9 cellular contexts compared by ENCODE assay signal in the genomic region with DNA sequence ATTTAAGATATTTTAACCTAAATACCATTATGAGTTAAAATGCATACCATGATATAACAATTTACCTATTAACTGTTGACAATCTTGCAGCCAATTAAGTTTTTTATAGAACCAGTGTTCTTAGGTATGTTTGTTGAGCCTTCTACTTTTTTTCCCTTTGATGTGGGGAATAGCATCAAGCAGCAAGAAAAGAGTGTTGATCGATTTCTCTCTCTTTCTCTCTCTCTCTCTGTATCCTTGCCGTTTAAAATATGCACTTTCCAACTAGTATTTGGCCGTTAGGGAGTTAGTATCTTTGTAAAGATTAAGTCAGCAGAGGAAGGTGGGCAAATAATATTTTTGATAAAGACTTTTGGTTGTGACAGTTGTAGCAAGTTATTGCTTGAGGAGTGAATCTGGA. TPM values are rescaled to one million over a fixed set of nuclear protein-coding genes. Genes with fewer than 3 reads are reported as not detected.
DNase-seq lines count a peak whose midpoint lies in the region; ATAC-seq, FAIRE-seq and TF ChIP-seq lines count a peak whose summit lies in the region.
"Had no signal": no experiment of that assay in that cellular context is flagged by ENCODE, and none has a peak within 500 bp of the region (broad histone marks: within the 10 kb centered on the region; RNA-seq: fewer than 3 reads in every experiment).

No MANE protein-coding gene starts in this region.

- TF ChIP-seq CTCF in HEK293 (tag by site-specific recombination; IDR thresholded peaks at IDR 0.05) (no peak), WI38 (IDR thresholded peaks at IDR 0.05; ENCODE audit: low read depth, low read length) (no peak), fibroblast of pulmonary artery (IDR thresholded peaks at IDR 0.05; ENCODE audit: low read length, missing control alignments) (no peak), smooth muscle cell (IDR thresholded peaks at IDR 0.05; ENCODE audit: borderline replicate concordance, insufficient read depth, poor library complexity, severe bottlenecking) (no peak)

- H3K79me2 ChIP-seq in smooth muscle cell (ENCODE audit: low read depth), result peaks cover 95% of the 10 kb centered on the region

- CTCF ChIA-PET in HEK293 (lab: Yijun Ruan, JAX), result interaction anchor here (0.7 to 7.5 kb wide), 5 partner anchors 10 to 109 kb away, joined by 3 to 65 read pairs (median 22); no protein-coding TSS in a partner anchor

- WGBS in smooth muscle cell (ENCODE audit: low lambda C conversion rate), result 43% methylated on average over 3 of the region's 3 CpGs

- no peak overlapping the region for H2AFZ ChIP-seq in smooth muscle cell (ENCODE audit: low read depth)

- H3K4me3 ChIP-seq in HEK293 (ENCODE audit: low read depth, low read length) (peak overlapping the region; percentile 13; the same call in 1 of the 2 replicates), WI38 (ENCODE audit: low read depth, low read length) (peak overlapping the region; percentile 19), fibroblast of pulmonary artery (replicated peaks; ENCODE audit: low read depth, low read length) (peak overlapping the region; percentile 61), smooth muscle cell (peak overlapping the region; percentile 77)

- no peak for TF ChIP-seq POLR2A in H54 (IDR thresholded peaks at IDR 0.05; ENCODE audit: low read depth, low read length)

- no peaks in the 10 kb centered on the region for H3K27me3 ChIP-seq in smooth muscle cell (ENCODE audit: low read depth)

- peaks cover 48% of the 10 kb centered on the region for H3F3A ChIP-seq in smooth muscle cell (ENCODE audit: low read depth)

- H4K20me1 ChIP-seq in smooth muscle cell (ENCODE audit: low read depth), result peaks cover 46% of the 10 kb centered on the region

- H3K36me3 ChIP-seq in HEK293 (ENCODE audit: control insufficient read depth in 2 of 2, insufficient read depth in 1 of 2, low read length in 2 of 2), result peaks cover 7 to 16% of the 10 kb centered on the region in 2 experiments
- H3K36me3 ChIP-seq in smooth muscle cell (ENCODE audit: low read depth), result no peaks in the 10 kb centered on the region

- FAIRE-seq in H54 (lab: Jason Lieb, UNC), result no peak

- ATAC-seq in HG03175 (IDR thresholded peaks at IDR 0.05; ENCODE audit: unreplicated experiment), result no peak

- H3K4me2 ChIP-seq in smooth muscle cell, result peak overlapping the region; percentile 97

- DNase-seq in fibroblast of pulmonary artery (ENCODE audit: low read depth) (no peak), smooth muscle cell (lab: John Stamatoyannopoulos, UW; ENCODE audit: unreplicated experiment) (no peak), DMS53 treated with DMSO at 0.1 percent for 48 hours (lab: John Stamatoyannopoulos, UW; ENCODE audit: unreplicated experiment) (no peak), H54 (ENCODE audit: insufficient read length, low spot score) (no peak)
- no peak for DNase-seq in activated effector memory CD4-positive, alpha-beta T cell treated with anti-CD3 and anti-CD28 coated beads, Interleukin-2, amount 50 U/mL, for 16 hours
- DNase-seq: SHP77 treated with DMSO at 0.1 percent for 48 hours had no signal

- H3K27ac ChIP-seq in HEK293 (ENCODE audit: extremely low read depth, low read depth, low read length) (0 out of 2 replicates have a peak overlapping the region, but pooled peaks have one; percentile 28), smooth muscle cell (ENCODE audit: low read depth) (peak overlapping the region; percentile 100)

- H3K9me3 ChIP-seq in HEK293 (ENCODE audit: control insufficient read depth, insufficient read depth, low read depth, low read length), result no peaks in the 10 kb centered on the region
- no peaks in the 10 kb centered on the region for H3K9me3 ChIP-seq in smooth muscle cell (replicated peaks; ENCODE audit: low read depth)

- peak overlapping the region; percentile 97 for H3K9ac ChIP-seq in smooth muscle cell (ENCODE audit: low read depth)

- H3K4me1 ChIP-seq in HEK293 (ENCODE audit: control insufficient read depth, insufficient read depth, low read length) (peaks cover 60% of the 10 kb centered on the region), smooth muscle cell (ENCODE audit: low read depth) (peaks cover 69% of the 10 kb centered on the region)

- POLR2A ChIA-PET in HEK293 (lab: Yijun Ruan, JAX), result interaction anchor here (0.6 to 4.4 kb wide), 4 partner anchors 23 to 105 kb away, joined by 4 to 58 read pairs (median 10); no protein-coding TSS in a partner anchor

TF ChIP-seq in HEK293, 187 proteins besides CTCF, POLR2A, EP300 and RAD21:
- peak; percentile 74 for TF ChIP-seq PRDM1 (tag by site-specific recombination; IDR thresholded peaks at IDR 0.05)
- peak; percentile 30; the same call in 1 of the 2 replicates for TF ChIP-seq ZSCAN30 (tag by site-specific recombination; IDR thresholded peaks at IDR 0.05)
- no peak for TF ChIP-seq ZNF2 (tag by site-specific recombination; IDR thresholded peaks at IDR 0.05)
- TF ChIP-seq ZNF596 (tag by site-specific recombination; IDR thresholded peaks at IDR 0.05), result peak; percentile 87
- 0 out of 2 replicates have a peak, but pooled peaks have one; percentile 31 for TF ChIP-seq ZNF366 (tag by site-specific recombination; conservative IDR thresholded peaks at IDR 0.05)
- TF ChIP-seq ZNF302 (tag by site-specific recombination; IDR thresholded peaks at IDR 0.05; ENCODE audit: low read depth), result no peak
- TF ChIP-seq ZBTB17 (tag by site-specific recombination; IDR thresholded peaks at IDR 0.05), result peak; percentile 80

RNA-seq across cellular contexts. Expression of a gene that starts 5.9 kb away (rescaled TPM):
- 99.2 and 132 TPM in 2 replicates for total RNA-seq in smooth muscle cell
- polyA plus RNA-seq in smooth muscle cell, result 64.4 and 81.6 TPM in 2 replicates

Comparison
In these comparisons a context has a peak if more than half of its experiments do, and no peak if none do; other contexts are left out.
1. H3K4me3 ChIP-seq: peak in every context shown above with its lines; median percentile 77 in smooth muscle cell; 61 in fibroblast of pulmonary artery; 19 in WI38; 13 in HEK293.